7 cellular contexts compared by ENCODE assay signal in the genomic region with DNA sequence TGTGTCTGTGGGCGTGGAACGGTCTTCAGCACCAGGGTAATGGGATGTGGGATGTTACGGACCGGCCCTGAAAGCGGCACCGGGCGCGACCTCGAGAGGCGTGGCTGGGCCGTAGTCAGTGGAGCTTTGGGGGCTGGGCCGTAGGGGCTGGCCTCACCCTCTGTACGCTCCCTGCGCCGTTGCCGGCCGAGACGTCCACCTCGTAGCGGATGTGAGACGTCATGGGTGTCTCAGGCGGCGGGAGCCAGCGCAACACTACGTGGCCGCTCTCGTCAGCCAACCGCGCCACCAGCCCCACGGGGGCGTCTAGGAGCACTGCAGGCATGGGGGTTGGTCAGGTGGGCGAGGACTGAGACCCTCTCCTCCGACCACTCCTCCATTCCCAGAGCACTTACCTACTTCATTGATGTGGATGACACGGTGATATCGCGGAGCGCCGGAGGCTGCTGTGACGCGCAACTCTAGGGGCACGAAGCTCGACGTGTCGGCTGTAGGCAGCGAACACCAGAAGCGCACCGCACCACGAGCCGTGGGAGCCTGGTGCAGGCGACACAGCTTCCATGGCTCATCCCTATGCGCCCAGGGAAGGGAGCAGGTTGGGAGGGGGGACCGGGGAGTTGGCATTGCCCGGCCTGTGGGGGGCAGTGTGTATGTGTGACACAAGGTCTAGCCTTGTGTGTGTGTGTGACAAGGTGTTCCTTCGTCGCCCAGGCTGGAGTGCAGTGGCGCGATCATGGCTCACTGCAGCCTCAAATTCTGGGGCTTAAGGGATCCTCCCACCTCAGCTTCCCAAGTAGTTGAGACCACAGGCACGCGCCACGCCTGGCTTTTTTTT. TPM values are rescaled to one million over a fixed set of nuclear protein-coding genes. Genes with fewer than 3 reads are reported as not detected.
DNase-seq lines count a peak whose midpoint lies in the region; ATAC-seq, FAIRE-seq and TF ChIP-seq lines count a peak whose summit lies in the region.

No MANE protein-coding gene starts in this region.

- no peaks in the 10 kb centered on the region for H3K9me3 ChIP-seq in mesodermal cell (ENCODE audit: control insufficient read depth, low read length)

- no peak for FAIRE-seq in GM18507 (lab: Jason Lieb, UNC)

- peak overlapping the region in 26 of 59 donors; percentile 2 to 97 (median 92) for H3K27ac ChIP-seq in dorsolateral prefrontal cortex
- H3K27ac ChIP-seq in mesodermal cell (ENCODE audit: low read depth, low read length, severe bottlenecking), result peak overlapping the region; percentile 94

- H3K4me3 ChIP-seq in dorsolateral prefrontal cortex (peak overlapping the region; percentile 57 to 96 (median 79)), mesodermal cell (ENCODE audit: extremely low read depth, insufficient read depth, low read length, poor library complexity, severe bottlenecking) (peak overlapping the region; percentile 52)

- intact Hi-C loops in dorsolateral prefrontal cortex (cut with DNase I), result loop anchor here (2.0 to 5.0 kb wide), 3 partner anchors 34 to 101 kb away; a partner anchor contains a TSS

- peaks cover 9% of the 10 kb centered on the region for H3K4me1 ChIP-seq in mesodermal cell (ENCODE audit: control insufficient read depth, insufficient read depth, low read length, poor library complexity, severe bottlenecking)

- WGBS in mesodermal cell (ENCODE audit: insufficient coverage in 2 of 2), 2 experiments, result 4 to 7% methylated on average over 31 to 55 of the region's 60 CpGs

- H3K27me3 ChIP-seq in dorsolateral prefrontal cortex, result peaks cover 0 to 26% (median 12%) of the 10 kb centered on the region in 45 donors

- TF ChIP-seq CTCF in dorsolateral prefrontal cortex (IDR thresholded peaks at IDR 0.05 in 54 of 56, conservative IDR thresholded peaks at IDR 0.05 in 2 of 56; ENCODE audit: low read depth in 1 of 56, partially characterized antibody in 56 of 56), result peak in 2 of 56 donors; percentile 4 to 9

- DNase-seq in GM18507 (ENCODE audit: extremely low spot score, insufficient read length, low read depth), result peak; percentile 65
- DNase-seq in NCI-H146 (lab: John Stamatoyannopoulos, UW), result peak; percentile 93
- DNase-seq in dorsolateral prefrontal cortex, result peak in 7 of 10 donors; percentile 23 to 69 (median 45)
- DNase-seq in stimulated activated CD8-positive, alpha-beta memory T cell treated with anti-CD3 and anti-CD28 coated beads, Interleukin-7, amount 100 ng/mL, for 24 hours (ENCODE audit: low read depth), result peak; percentile 34

- H3K36me3 ChIP-seq in mesodermal cell (ENCODE audit: control insufficient read depth, insufficient read depth, low read length), result peaks cover 19% of the 10 kb centered on the region

- ATAC-seq in HG02798 (IDR thresholded peaks at IDR 0.05; ENCODE audit: poor library complexity, unreplicated experiment), result peak; percentile 48
- ATAC-seq in activated CD4-positive, CD25-positive, alpha-beta regulatory T cell treated with anti-CD3 and anti-CD28 coated beads, Interleukin-2, amount 50 U/mL, for 24 hours, result peak; percentile 57 to 66

RNA-seq across cellular contexts. Expression of a gene that starts 2.4 kb away (rescaled TPM):
- total RNA-seq in dorsolateral prefrontal cortex, result 10 to 100 TPM in 61 of 120 experiments, 1 to 10 TPM in 59; 5.5 to 25.9 (median 10.1) TPM
- polyA plus RNA-seq in mesodermal cell (2013, experiment 1 of 2), result 15.2 TPM
- polyA plus RNA-seq in mesodermal cell (2013, experiment 2 of 2), result 16.7 TPM

RNA-seq across cellular contexts. Expression of a gene that starts 7.3 kb away (rescaled TPM):
- 1 to 10 TPM in 67 of 120 experiments, under 1 TPM in 52, not detected in 1; 0.29 to 2.7 (median 1.1) TPM for total RNA-seq in dorsolateral prefrontal cortex
- polyA plus RNA-seq in mesodermal cell (2013, experiment 1 of 2), result 1.6 TPM
- 1.4 TPM for polyA plus RNA-seq in mesodermal cell (2013, experiment 2 of 2)

RNA-seq across cellular contexts. Expression of a gene that starts 26.5 kb away (rescaled TPM):
- 100 to 1,000 TPM in 2 of 120 experiments, 10 to 100 TPM in 118; 42.8 to 103 (median 77.0) TPM for total RNA-seq in dorsolateral prefrontal cortex
- 13.9 TPM for polyA plus RNA-seq in mesodermal cell (2013, experiment 1 of 2)
- 12.2 TPM for polyA plus RNA-seq in mesodermal cell (2013, experiment 2 of 2)

RNA-seq across cellular contexts. Expression of a gene that starts 35.4 kb away (rescaled TPM):
- 100 to 1,000 TPM in 3 of 120 experiments, 10 to 100 TPM in 117; 31.2 to 104 (median 61.7) TPM for total RNA-seq in dorsolateral prefrontal cortex
- 8.5 TPM for polyA plus RNA-seq in mesodermal cell (2013, experiment 1 of 2)
- 9.8 TPM for polyA plus RNA-seq in mesodermal cell (2013, experiment 2 of 2)

RNA-seq across cellular contexts. Expression of a gene that starts 35.7 kb away (rescaled TPM):
- total RNA-seq in dorsolateral prefrontal cortex, result 100 to 1,000 TPM in 46 of 120 experiments, 10 to 100 TPM in 74; 70.3 to 122 (median 96.4) TPM
- 55.4 TPM for polyA plus RNA-seq in mesodermal cell (2013, experiment 1 of 2)
- 41.9 TPM for polyA plus RNA-seq in mesodermal cell (2013, experiment 2 of 2)

Comparison
In these comparisons a context has a peak if more than half of its experiments do, and no peak if none do; other contexts are left out.
1. DNase-seq: peak in every context shown above with its lines; median percentile 93 in NCI-H146; 65 in GM18507; 45 in dorsolateral prefrontal cortex; 34 in stimulated activated CD8-positive, alpha-beta memory T cell treated with anti-CD3 and anti-CD28 coated beads, Interleukin-7, amount 100 ng/mL, for 24 hours.